ENCODE assay signal across 19 cellular contexts in the genomic region with DNA sequence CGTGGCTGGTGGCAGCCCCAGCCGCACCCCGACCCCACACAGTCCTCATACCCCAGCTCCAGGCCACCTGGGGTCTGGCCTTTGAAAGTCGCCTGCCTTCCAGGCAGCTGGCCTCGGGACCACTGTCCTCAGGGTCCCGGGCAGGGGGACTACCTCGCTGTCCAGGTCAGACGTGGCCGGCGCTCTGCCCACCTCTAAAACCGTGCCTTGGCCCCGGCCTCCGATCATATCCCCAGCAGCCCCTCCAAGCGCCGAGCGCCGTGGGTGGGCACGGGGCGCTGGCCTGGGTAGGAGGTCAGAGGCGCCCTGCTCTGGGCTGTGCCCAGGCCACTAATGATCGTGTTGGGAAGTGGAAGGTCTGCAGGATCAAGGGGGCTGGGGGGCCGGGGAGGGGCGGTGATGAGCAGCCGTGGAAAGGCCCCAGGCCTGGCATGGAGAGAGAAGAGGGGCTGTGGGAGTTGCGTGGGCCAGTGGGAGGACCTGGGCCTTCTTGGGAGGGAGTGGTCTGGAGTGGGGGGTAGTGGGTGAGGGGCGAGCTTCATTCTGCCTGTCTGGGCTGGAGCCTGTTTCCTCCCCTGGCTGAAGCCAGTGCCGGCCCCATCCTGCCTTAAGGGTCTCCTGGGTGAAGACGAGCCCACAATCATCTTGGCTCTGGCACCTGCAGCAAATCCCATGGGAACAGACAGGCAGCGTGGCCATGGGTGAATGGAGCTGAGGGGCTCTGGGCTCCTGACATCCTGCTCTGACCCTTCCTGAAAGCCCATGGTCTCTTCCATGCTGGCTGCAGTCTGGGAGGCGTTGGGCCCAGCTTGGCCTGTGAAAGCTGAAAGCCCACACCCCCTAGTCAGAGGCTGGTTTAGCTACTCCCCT. TPM values are rescaled to one million over a fixed set of nuclear protein-coding genes. Genes with fewer than 3 reads are reported as not detected.
A peak's percentile ranks its signal among the peaks of the same experiment; 100 is the strongest.
DNase-seq lines count a peak whose midpoint lies in the region; ATAC-seq and TF ChIP-seq lines count a peak whose summit lies in the region.
"Had no signal": no experiment of that assay in that cellular context is flagged by ENCODE, and none has a peak within 500 bp of the region (broad histone marks: within the 10 kb centered on the region; RNA-seq: fewer than 3 reads in every experiment).

No MANE protein-coding gene starts in this region.

- intact Hi-C loops in natural killer cell (cut with micrococcal nuclease) = no loop called here
- intact Hi-C loops in lower lobe of right lung (cut with DNase I) = no loop called here

- DNase-seq in D341Med (ENCODE audit: low spot score) (peak; percentile 26), natural killer cell (no peak), NCI-H2107 (lab: John Stamatoyannopoulos, UW) (no peak), lower lobe of right lung (no peak)
- DNase-seq: effector CD8-positive, alpha-beta T cell; left cardiac atrium; midbrain; NCI-H1417 treated with DMSO at 0.1 percent for 48 hours; NCI-H82; PC-3; SIG-M5; stimulated activated CD8-positive, alpha-beta memory T cell treated with anti-CD3 and anti-CD28 coated beads, Interleukin-4, amount 100 ng/mL, for 48 hours; T-helper 1 cell; testis had no signal

- H3K4me1 ChIP-seq in BLaER1 = peaks cover 69% of the 10 kb centered on the region
- H3K4me1 ChIP-seq in lower lobe of right lung = peaks cover 33% of the 10 kb centered on the region

- TF ChIP-seq CTCF in natural killer cell (IDR thresholded peaks at IDR 0.05) = no peak
- TF ChIP-seq CTCF in lower lobe of right lung (IDR thresholded peaks at IDR 0.05) = no peak

- peaks cover 6% of the 10 kb centered on the region for H3K36me3 Mint-ChIP-seq in activated T-helper 17 cell treated with anti-CD3 and anti-CD28 coated beads, Interleukin-2, amount 50 U/mL, for 72 hours (ENCODE audit: low read depth)
- H3K36me3 Mint-ChIP-seq in natural killer cell = no peaks in the 10 kb centered on the region

- no peaks in the 10 kb centered on the region for H4K20me1 ChIP-seq in BLaER1

- no peaks in the 10 kb centered on the region for H3K27me3 ChIP-seq in BLaER1
- peaks cover 39% of the 10 kb centered on the region for H3K27me3 ChIP-seq in lower lobe of right lung (ENCODE audit: low read depth)
- H3K27me3 ChIP-seq: testis had no signal

- peak overlapping the region; percentile 100 for H3K4me2 ChIP-seq in BLaER1
- H3K4me2 ChIP-seq: GM23338 had no signal

- H3K27me3 Mint-ChIP-seq in activated T-helper 17 cell treated with anti-CD3 and anti-CD28 coated beads, Interleukin-2, amount 50 U/mL, for 72 hours = no peaks in the 10 kb centered on the region
- peaks cover 0 to 36% of the 10 kb centered on the region in 2 donors for H3K27me3 Mint-ChIP-seq in natural killer cell (ENCODE audit: low read depth in 2 of 2)

- H3K36me3 ChIP-seq in BLaER1 = no peaks in the 10 kb centered on the region
- H3K36me3 ChIP-seq in lower lobe of right lung = no peaks in the 10 kb centered on the region

- no peaks in the 10 kb centered on the region for H3K9me3 ChIP-seq in BLaER1
- no peaks in the 10 kb centered on the region for H3K9me3 ChIP-seq in lower lobe of right lung
- H3K9me3 ChIP-seq: esophagus muscularis mucosa, testis had no signal

- no peak for ATAC-seq in activated T-helper 17 cell treated with anti-CD3 and anti-CD28 coated beads, Interleukin-2, amount 50 U/mL, for 72 hours (replicated peaks)
- ATAC-seq in natural killer cell = no peak
- no peak for ATAC-seq in HG03342 (IDR thresholded peaks at IDR 0.05; ENCODE audit: unreplicated experiment)
- ATAC-seq in lower lobe of right lung = no peak
- ATAC-seq: GM23338, left cardiac atrium, PC-3 had no signal

- H3K9me3 Mint-ChIP-seq in activated T-helper 17 cell treated with anti-CD3 and anti-CD28 coated beads, Interleukin-2, amount 50 U/mL, for 72 hours = no peaks in the 10 kb centered on the region
- H3K9me3 Mint-ChIP-seq in natural killer cell = no peaks in the 10 kb centered on the region

- H3K27ac ChIP-seq in BLaER1 = peak overlapping the region; percentile 96
- no peak overlapping the region for H3K27ac ChIP-seq in lower lobe of right lung
- H3K27ac ChIP-seq: esophagus muscularis mucosa, testis had no signal

- peak overlapping the region; percentile 94 for H3K9ac ChIP-seq in BLaER1

- peak overlapping the region; percentile 84 for H3K4me3 ChIP-seq in BLaER1
- H3K4me3 ChIP-seq in lower lobe of right lung = no peak overlapping the region
- H3K4me3 ChIP-seq: esophagus muscularis mucosa, GM23338, testis had no signal

- peak overlapping the region; percentile 30 for H3K4me3 Mint-ChIP-seq in activated T-helper 17 cell treated with anti-CD3 and anti-CD28 coated beads, Interleukin-2, amount 50 U/mL, for 72 hours
- peak overlapping the region; percentile 56 for H3K4me3 Mint-ChIP-seq in natural killer cell
- H3K4me3 Mint-ChIP-seq: GM23338 had no signal

- no peaks in the 10 kb centered on the region for H3K4me1 Mint-ChIP-seq in activated T-helper 17 cell treated with anti-CD3 and anti-CD28 coated beads, Interleukin-2, amount 50 U/mL, for 72 hours
- peaks cover 4 to 23% of the 10 kb centered on the region in 2 donors for H3K4me1 Mint-ChIP-seq in natural killer cell
- H3K4me1 Mint-ChIP-seq: GM23338 had no signal

- no peak overlapping the region for H3K27ac Mint-ChIP-seq in activated T-helper 17 cell treated with anti-CD3 and anti-CD28 coated beads, Interleukin-2, amount 50 U/mL, for 72 hours
- no peak overlapping the region for H3K27ac Mint-ChIP-seq in natural killer cell
- H3K27ac Mint-ChIP-seq: GM23338 had no signal

RNA-seq across cellular contexts. Expression of gene TMEM121, which starts 4.9 kb away (rescaled TPM):
- total RNA-seq in activated T-helper 17 cell treated with anti-CD3 and anti-CD28 coated beads, Interleukin-2, amount 50 U/mL, for 72 hours = 10 to 100 TPM in 1 of 2 donors, 1 to 10 TPM in 1; 2.5 to 12.3 TPM
- total RNA-seq in natural killer cell (under 1 TPM in 2 of 3 donors, not detected in 1; 0.54 to 0.80 TPM), lower lobe of right lung (3.0 TPM)

RNA-seq across cellular contexts. Expression of gene TEDC1, which starts 40.3 kb away (rescaled TPM):
- total RNA-seq in activated T-helper 17 cell treated with anti-CD3 and anti-CD28 coated beads, Interleukin-2, amount 50 U/mL, for 72 hours = 10 to 100 TPM; 23.3 to 39.1 TPM
- total RNA-seq in natural killer cell = 100 to 1,000 TPM in 2 of 3 donors, 10 to 100 TPM in 1; 70.0 to 233 (median 112) TPM
- 10.6 TPM for total RNA-seq in lower lobe of right lung

RNA-seq across cellular contexts. Expression of gene CRIP1, which starts 44.6 kb away (rescaled TPM):
- 100 to 1,000 TPM; 271 to 358 TPM for total RNA-seq in activated T-helper 17 cell treated with anti-CD3 and anti-CD28 coated beads, Interleukin-2, amount 50 U/mL, for 72 hours
- 100 to 1,000 TPM; 276 to 334 (median 290) TPM for total RNA-seq in natural killer cell
- 237 TPM for total RNA-seq in lower lobe of right lung

RNA-seq across cellular contexts. Expression of gene CRIP2, which starts 56.7 kb away (rescaled TPM):
- total RNA-seq in activated T-helper 17 cell treated with anti-CD3 and anti-CD28 coated beads, Interleukin-2, amount 50 U/mL, for 72 hours = 1 to 10 TPM in 1 of 2 donors, under 1 TPM in 1; 0.97 to 2.2 TPM
- total RNA-seq in natural killer cell (1 to 10 TPM; 1.7 to 4.6 (median 2.0) TPM), lower lobe of right lung (143 TPM)
